8 cellular contexts compared by ENCODE assay signal in genomic region chr14:88825503-88825902, GRCh38. TPM values are rescaled to one million over a fixed set of nuclear protein-coding genes. Genes with fewer than 3 reads are reported as not detected.
DNase-seq lines count a peak whose midpoint lies in the region; ATAC-seq, FAIRE-seq and TF ChIP-seq lines count a peak whose summit lies in the region.

No MANE protein-coding gene starts in this region.

- 75% methylated on average over 9 of the region's 9 CpGs for WGBS in HepG2 (ENCODE audit: low lambda C conversion rate)
- 94% methylated on average over 9 of the region's 9 CpGs for WGBS in right lobe of liver (ENCODE audit: insufficient coverage, low coverage, low lambda C conversion rate, missing lambda C conversion rate)
- WGBS in aorta, 2 donors = 94 to 97% methylated on average over 9 of the region's 9 CpGs

- H3K4me1 ChIP-seq in HepG2 (ENCODE audit: insufficient read depth, low read length) (peaks cover 43% of the 10 kb centered on the region), right lobe of liver (peaks cover 0 to 28% (median 3%) of the 10 kb centered on the region in 4 donors), adipocyte (ENCODE audit: control insufficient read depth, insufficient read depth, low read length) (peaks cover 39% of the 10 kb centered on the region), lower lobe of right lung (peaks cover 5% of the 10 kb centered on the region), aorta (ENCODE audit: control insufficient read depth in 1 of 2, insufficient read depth in 2 of 2, low read length in 2 of 2) (no peaks in the 10 kb centered on the region)
- peaks cover 10% of the 10 kb centered on the region for H3K4me1 ChIP-seq in effector memory CD4-positive, alpha-beta T cell (ENCODE audit: control insufficient read depth, insufficient read depth, low read length, poor library complexity, severe bottlenecking)

- POLR2A ChIA-PET in HepG2 (lab: Yijun Ruan, JAX) = interaction anchor here (1.3 kb wide), 1 partner anchor 33 kb away, joined by 3 read pairs; the partner anchor contains the start of gene EML5

- TF ChIP-seq CTCF in HepG2 (CRISPR knock-in tag; IDR thresholded peaks at IDR 0.05) (no peak), right lobe of liver (IDR thresholded peaks at IDR 0.05) (no peak), lower lobe of right lung (IDR thresholded peaks at IDR 0.05) (no peak)

- DNase-seq in HepG2 (ENCODE audit: low spot score) = no peak
- DNase-seq in right lobe of liver = no peak
- no peak for DNase-seq in adipocyte (ENCODE audit: low read depth)
- no peak for DNase-seq in lower lobe of right lung
- DNase-seq in aorta = no peak
- DNase-seq in effector memory CD4-positive, alpha-beta T cell = no peak

- H3K36me3 ChIP-seq in HepG2 (replicated peaks in 1 of 2; ENCODE audit: control insufficient read depth in 1 of 2, insufficient read depth in 2 of 2, low read length in 2 of 2) (no peaks in the 10 kb centered on the region), right lobe of liver (no peaks in the 10 kb centered on the region), adipocyte (ENCODE audit: control insufficient read depth, insufficient read depth, low read length, severe bottlenecking) (no peaks in the 10 kb centered on the region), lower lobe of right lung (no peaks in the 10 kb centered on the region), aorta (ENCODE audit: control insufficient read depth in 1 of 2, insufficient read depth in 2 of 2, low read length in 1 of 2) (no peaks in the 10 kb centered on the region)
- H3K36me3 ChIP-seq in effector memory CD4-positive, alpha-beta T cell (ENCODE audit: control insufficient read depth, insufficient read depth, low read length) = no peaks in the 10 kb centered on the region

- H3K79me2 ChIP-seq in HepG2 (ENCODE audit: insufficient read depth, low read length) = peaks cover 8% of the 10 kb centered on the region

- TF ChIP-seq EP300 in HepG2 (IDR thresholded peaks at IDR 0.05; ENCODE audit: low read depth in 2 of 2, low read length in 2 of 2) (no peak), HepG2 (CRISPR knock-in tag; IDR thresholded peaks at IDR 0.05; ENCODE audit: borderline replicate concordance) (no peak)

- H3K4me3 ChIP-seq in HepG2 (replicated peaks in 1 of 3; ENCODE audit: insufficient read depth in 1 of 3, low read depth in 2 of 3, low read length in 3 of 3) (peak overlapping the region; percentile 78 to 89 (median 88)), right lobe of liver (no peak overlapping the region), adipocyte (ENCODE audit: low read length) (peak overlapping the region; percentile 87), lower lobe of right lung (peak overlapping the region; percentile 67), aorta (ENCODE audit: low read length in 2 of 2) (peak overlapping the region; percentile 22 to 75)
- no peak overlapping the region for H3K4me3 ChIP-seq in effector memory CD4-positive, alpha-beta T cell (ENCODE audit: insufficient read depth, low read depth, low read length, poor library complexity, severe bottlenecking)

- ATAC-seq in HepG2 (no peak), right lobe of liver (no peak), lower lobe of right lung (no peak), aorta (ENCODE audit: low FRiP score) (no peak), HG02973 (IDR thresholded peaks at IDR 0.05; ENCODE audit: unreplicated experiment) (no peak), GM21619 (IDR thresholded peaks at IDR 0.05; ENCODE audit: unreplicated experiment) (no peak)

- FAIRE-seq in HepG2 (lab: Jason Lieb, UNC) = no peak

- TF ChIP-seq RAD21 in HepG2 (CRISPR knock-in tag; IDR thresholded peaks at IDR 0.05) = no peak

- no TSS peak for BruUV-seq in HepG2 (replicated peaks; lab: Mats Ljungman, UMichigan)

- CTCF ChIA-PET in HepG2 (lab: Yijun Ruan, JAX; ENCODE audit: low intra/inter-chr PET ratio, low total read pairs) = no interaction called here

- H3K9ac ChIP-seq in HepG2 (ENCODE audit: insufficient read depth, low read depth, low read length) = peak overlapping the region; percentile 81
- peak overlapping the region; percentile 90 for H3K9ac ChIP-seq in adipocyte (ENCODE audit: low read length)

- no peak overlapping the region for H3K27ac ChIP-seq in HepG2 (ENCODE audit: extremely low read length, insufficient read depth, low read length)
- H3K27ac ChIP-seq in right lobe of liver = no peak overlapping the region
- H3K27ac ChIP-seq in lower lobe of right lung = no peak overlapping the region
- H3K27ac ChIP-seq in aorta (ENCODE audit: low read depth in 1 of 2, low read length in 2 of 2) = no peak overlapping the region
- H3K27ac ChIP-seq in effector memory CD4-positive, alpha-beta T cell (ENCODE audit: insufficient read depth, low read length, poor library complexity, severe bottlenecking) = no peak overlapping the region

- in situ Hi-C loops in HepG2 (cut with HindIII; ENCODE audit: extremely low pct_ligation_motif_present, low pct_unique_long_range_greater_than_20kb) = no loop called here

- H3K9me3 ChIP-seq in HepG2 (ENCODE audit: low read length) (no peaks in the 10 kb centered on the region), right lobe of liver (no peaks in the 10 kb centered on the region), adipocyte (ENCODE audit: control insufficient read depth, low read length) (no peaks in the 10 kb centered on the region), lower lobe of right lung (no peaks in the 10 kb centered on the region), aorta (ENCODE audit: control insufficient read depth, low read length) (no peaks in the 10 kb centered on the region)
- H3K9me3 ChIP-seq in effector memory CD4-positive, alpha-beta T cell (ENCODE audit: control insufficient read depth, low read length) = no peaks in the 10 kb centered on the region

- H2AFZ ChIP-seq in HepG2 (ENCODE audit: low read length) = peak overlapping the region; percentile 16

- intact Hi-C loops in HepG2 (cut with micrococcal nuclease; ENCODE audit: unreplicated experiment) (loop anchor here (10.0 kb wide), 1 partner anchor 1951 kb away; no protein-coding TSS in a partner anchor), right lobe of liver (cut with DNase I) (no loop called here), lower lobe of right lung (cut with DNase I) (no loop called here), aorta (cut with DNase I) (no loop called here)

- peak overlapping the region; percentile 92 for H3K4me2 ChIP-seq in HepG2 (ENCODE audit: low read depth, low read length)

- H4K20me1 ChIP-seq in HepG2 (ENCODE audit: insufficient read depth, low read length) = no peaks in the 10 kb centered on the region

- TF ChIP-seq POLR2A in HepG2 (IDR thresholded peaks at IDR 0.05; ENCODE audit: insufficient read depth in 1 of 2, low read depth in 2 of 2, low read length in 2 of 2) (no peak), right lobe of liver (IDR thresholded peaks at IDR 0.05) (no peak)

- H3K27me3 ChIP-seq in HepG2 (ENCODE audit: control insufficient read depth in 1 of 2, insufficient read depth in 2 of 2, low read length in 2 of 2) (no peaks in the 10 kb centered on the region), right lobe of liver (no peaks in the 10 kb centered on the region), adipocyte (replicated peaks; ENCODE audit: control insufficient read depth, insufficient read depth, low read length) (no peaks in the 10 kb centered on the region), lower lobe of right lung (ENCODE audit: low read depth) (no peaks in the 10 kb centered on the region), aorta (ENCODE audit: control insufficient read depth in 1 of 2, insufficient read depth in 2 of 2, low read length in 1 of 2) (no peaks in the 10 kb centered on the region)
- no peaks in the 10 kb centered on the region for H3K27me3 ChIP-seq in effector memory CD4-positive, alpha-beta T cell (replicated peaks; ENCODE audit: control insufficient read depth, insufficient read depth, low read length, poor library complexity, severe bottlenecking)

RNA-seq across cellular contexts. Expression of gene TTC8, which starts 1.1 kb away (rescaled TPM):
- total RNA-seq in HepG2 (2016; rRNA removed; fragmentation: Illumina TruSeq; extraction: Trizol) (13.8 and 19.5 TPM in 2 replicates), right lobe of liver (10 to 100 TPM in 4 of 6 experiments, 1 to 10 TPM in 2; 6.9 to 25.0 (median 11.1) TPM), lower lobe of right lung (12.1 TPM), aorta (10 to 100 TPM; 14.1 to 21.7 TPM)
- total RNA-seq in HepG2 (2016; cell fraction: cytosol; rRNA removed; fragmentation: Illumina TruSeq; extraction: Trizol; ENCODE audit: low read depth) = 4.7 and 5.9 TPM in 2 replicates
- 15.2 and 20.3 TPM in 2 replicates for total RNA-seq in HepG2 (2016; cell fraction: insoluble cytoplasmic fraction; rRNA removed; fragmentation: Illumina TruSeq; extraction: Trizol)
- total RNA-seq in HepG2 (2016; cell fraction: membrane; rRNA removed; fragmentation: Illumina TruSeq; extraction: Trizol) = 6.1 and 7.5 TPM in 2 replicates
- 8.4 and 14.7 TPM in 2 replicates for total RNA-seq in HepG2 (2016; cell fraction: nucleus; rRNA removed; fragmentation: Illumina TruSeq; extraction: Trizol)
- polyA plus RNA-seq in HepG2 (2011; rRNA removed) (15.0 and 15.2 TPM in 2 replicates), aorta (10 to 100 TPM; 10.5 to 23.1 TPM)
- 9.4 and 10.7 TPM in 2 replicates for polyA plus RNA-seq in HepG2 (2011; cell fraction: cytosol; rRNA removed)
- polyA plus RNA-seq in HepG2 (2011; cell fraction: nucleus; rRNA removed) = 12.5 and 15.5 TPM in 2 replicates
- 7.1 and 9.5 TPM in 2 replicates for polyA plus RNA-seq in HepG2 (2012)
- 0.93 and 1.3 TPM in 2 replicates for polyA plus RNA-seq in HepG2 (2016; cell fraction: cytosol; fragmentation: Illumina TruSeq; extraction: Trizol; ENCODE audit: low read depth)
- 18.7 and 20.3 TPM in 2 replicates for polyA plus RNA-seq in HepG2 (2016; cell fraction: insoluble cytoplasmic fraction; fragmentation: Illumina TruSeq; extraction: Trizol; ENCODE audit: low read depth)
- polyA plus RNA-seq in HepG2 (2016; cell fraction: membrane; fragmentation: Illumina TruSeq; extraction: Trizol; ENCODE audit: low read depth) = 2.8 and 3.7 TPM in 2 replicates
- polyA plus RNA-seq in HepG2 (2016; cell fraction: nucleus; fragmentation: Illumina TruSeq; extraction: Trizol; ENCODE audit: insufficient read depth, low read depth) = 14.3 and 14.7 TPM in 2 replicates
- polyA minus RNA-seq in HepG2 (2011; rRNA and poly(A)+ RNA removed; ENCODE audit: low replicate concordance) = 8.8 and 14.1 TPM in 2 replicates
- 11.0 and 11.3 TPM in 2 replicates for polyA minus RNA-seq in HepG2 (2011; cell fraction: cytosol; rRNA and poly(A)+ RNA removed)
- polyA minus RNA-seq in HepG2 (2011; cell fraction: nucleus; rRNA and poly(A)+ RNA removed) = 11.1 and 12.2 TPM in 2 replicates

RNA-seq across cellular contexts. Expression of gene EML5, which starts 32.8 kb away (rescaled TPM):
- total RNA-seq in HepG2 (2016; rRNA removed; fragmentation: Illumina TruSeq; extraction: Trizol) (0.11 and 0.13 TPM in 2 replicates), right lobe of liver (1 to 10 TPM in 1 of 6 experiments, under 1 TPM in 5; 0.07 to 1.7 (median 0.24) TPM), lower lobe of right lung (2.4 TPM), aorta (1 to 10 TPM in 1 of 2 donors, under 1 TPM in 1; 0.39 to 1.6 TPM)
- total RNA-seq in HepG2 (2016; cell fraction: cytosol; rRNA removed; fragmentation: Illumina TruSeq; extraction: Trizol; ENCODE audit: low read depth) = 0.09 and 0.10 TPM in 2 replicates
- total RNA-seq in HepG2 (2016; cell fraction: insoluble cytoplasmic fraction; rRNA removed; fragmentation: Illumina TruSeq; extraction: Trizol) = 0.10 and 0.11 TPM in 2 replicates
- total RNA-seq in HepG2 (2016; cell fraction: membrane; rRNA removed; fragmentation: Illumina TruSeq; extraction: Trizol) = 0.03 and 0.12 TPM in 2 replicates
- 0.16 and 0.60 TPM in 2 replicates for total RNA-seq in HepG2 (2016; cell fraction: nucleus; rRNA removed; fragmentation: Illumina TruSeq; extraction: Trizol)
- polyA plus RNA-seq in HepG2 (2011; rRNA removed) (not detected in 2 replicates), aorta (under 1 TPM; 0.18 to 0.63 TPM)
- not detected in 2 replicates for polyA plus RNA-seq in HepG2 (2011; cell fraction: cytosol; rRNA removed)
- polyA plus RNA-seq in HepG2 (2011; cell fraction: nucleus; rRNA removed) = 0.07 TPM in 1 of 2 replicates, not detected in the other
- 0.05 TPM in 1 of 2 replicates, not detected in the other for polyA plus RNA-seq in HepG2 (2012)
- polyA plus RNA-seq in HepG2 (2016; cell fraction: cytosol; fragmentation: Illumina TruSeq; extraction: Trizol; ENCODE audit: low read depth) = not detected in 2 replicates
- polyA plus RNA-seq in HepG2 (2016; cell fraction: insoluble cytoplasmic fraction; fragmentation: Illumina TruSeq; extraction: Trizol; ENCODE audit: low read depth) = 0.08 TPM in 1 of 2 replicates, not detected in the other
- not detected in 2 replicates for polyA plus RNA-seq in HepG2 (2016; cell fraction: membrane; fragmentation: Illumina TruSeq; extraction: Trizol; ENCODE audit: low read depth)
- 0.04 and 0.12 TPM in 2 replicates for polyA plus RNA-seq in HepG2 (2016; cell fraction: nucleus; fragmentation: Illumina TruSeq; extraction: Trizol; ENCODE audit: insufficient read depth, low read depth)
- 10.8 TPM in 1 of 2 replicates, not detected in the other for polyA minus RNA-seq in HepG2 (2011; rRNA and poly(A)+ RNA removed; ENCODE audit: low replicate concordance)
- not detected in 2 replicates for polyA minus RNA-seq in HepG2 (2011; cell fraction: cytosol; rRNA and poly(A)+ RNA removed)
- 0.13 TPM in 1 of 2 replicates, not detected in the other for polyA minus RNA-seq in HepG2 (2011; cell fraction: nucleus; rRNA and poly(A)+ RNA removed)

Comparison
In these comparisons a context has a peak if more than half of its experiments do, and no peak if none do; other contexts are left out.
1. H3K4me3 ChIP-seq: peak in HepG2 (3 of 3), adipocyte (single experiment), lower lobe of right lung (single experiment) and aorta (2 of 2); none in right lobe of liver (0 of 3) and effector memory CD4-positive, alpha-beta T cell (single experiment).